In the genomic region with DNA sequence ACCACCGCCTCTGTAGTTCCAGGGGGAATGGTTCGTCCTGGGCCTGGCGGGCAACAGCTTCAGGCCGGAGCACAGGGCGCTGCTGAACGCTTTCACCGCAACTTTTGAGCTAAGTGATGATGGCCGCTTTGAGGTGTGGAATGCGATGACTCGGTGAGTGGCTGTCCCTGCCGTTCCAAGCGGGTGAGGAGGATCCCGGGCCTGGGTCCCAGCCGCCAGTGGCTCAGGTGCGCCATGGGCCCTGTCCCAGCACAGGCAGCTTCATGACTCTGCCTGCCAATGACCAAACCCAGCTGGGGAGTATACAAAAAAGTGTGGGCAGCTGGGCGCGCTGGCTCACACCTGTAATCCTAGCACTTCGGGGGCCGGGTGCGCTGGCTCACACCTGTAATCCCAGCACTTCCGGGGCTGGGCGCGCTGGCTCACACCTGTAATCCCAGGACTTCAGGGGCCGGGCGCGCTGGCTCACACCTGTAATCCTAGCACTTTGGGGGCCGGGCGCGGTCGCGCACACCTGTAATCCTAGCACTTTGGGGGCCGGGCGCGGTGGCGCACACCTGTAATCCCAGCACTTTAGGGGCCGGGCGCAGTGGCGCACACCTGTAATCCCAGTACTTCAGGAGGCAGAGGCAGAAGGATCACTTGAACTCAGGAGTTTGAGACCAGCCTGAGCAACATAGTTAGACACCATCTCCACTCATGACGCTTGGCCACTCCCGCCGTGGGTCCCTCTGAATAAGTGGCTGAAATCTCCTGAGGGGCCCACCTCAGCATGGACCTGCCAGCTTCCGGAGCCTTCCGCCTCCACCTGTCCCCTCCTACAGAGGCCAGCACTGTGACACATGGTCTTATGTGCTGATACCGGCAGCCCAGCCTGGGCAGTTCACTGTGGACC, we compare ENCODE assay signal across 26 cellular contexts. TPM values are rescaled to one million over a fixed set of nuclear protein-coding genes. Genes with fewer than 3 reads are reported as not detected.
"Had no signal": no experiment of that assay in that cellular context is flagged by ENCODE, and none has a peak within 500 bp of the region (broad histone marks: within the 10 kb centered on the region; RNA-seq: fewer than 3 reads in every experiment).

No MANE protein-coding gene starts in this region.

- DNase-seq: activated CD4-positive, alpha-beta T cell treated with anti-CD3 and anti-CD28 coated beads, Interleukin-2, amount 10 ng/mL, durations not matched to agents 7 days and 5 days; activated CD4-positive, CD25-positive, alpha-beta regulatory T cell treated with anti-CD3 and anti-CD28 coated beads, Interleukin-2, amount 50 U/mL, for 72 hours; activated CD8-positive, alpha-beta memory T cell treated with anti-CD3 and anti-CD28 coated beads, Interleukin-2, amount 10 ng/mL, durations not matched to agents 7 days and 5 days; activated CD8-positive, alpha-beta T cell treated with anti-CD3 and anti-CD28 coated beads for 36 hours; activated effector memory CD4-positive, alpha-beta T cell treated with anti-CD3 and anti-CD28 coated beads, Interleukin-2, amount 50 U/mL, for 16 hours; activated naive CD4-positive, alpha-beta T cell treated with anti-CD3 and anti-CD28 coated beads, Interleukin-2, amount 10 ng/mL, durations not matched to agents 7 days and 5 days; activated T-cell treated with anti-CD3 and anti-CD28 coated beads for 4 hours; central memory CD4-positive, alpha-beta T cell; effector memory CD4-positive, alpha-beta T cell; left colon; stimulated activated CD4-positive, alpha-beta T cell treated with anti-CD3 and anti-CD28 coated beads, Interleukin-15, amount 100 ng/mL, for 24 hours; stimulated activated CD8-positive, alpha-beta memory T cell treated with anti-CD3 and anti-CD28 coated beads, Interleukin-4, amount 100 ng/mL, for 48 hours; stimulated activated naive B cell treated with anti-CD40 and anti-IgM and Interleukin-4, amounts not matched to agents 10 μg/mL and 1 μg/mL and 100 μg/mL, for 72 hours; upper lobe of right lung; WERI-Rb-1 had no signal

- H3K27me3 ChIP-seq: neutrophil, pancreas, right lobe of liver, upper lobe of right lung had no signal

- H3K4me3 ChIP-seq: pancreas, right lobe of liver, SK-N-MC, skin epidermis, thoracic aorta, upper lobe of right lung had no signal

- FAIRE-seq: frontal cortex, pancreas had no signal

- H3K9me3 ChIP-seq: neutrophil, pancreas, right lobe of liver, thoracic aorta, upper lobe of right lung had no signal

- H3K4me3 Mint-ChIP-seq: activated CD4-positive, alpha-beta T cell treated with anti-CD3 and anti-CD28 coated beads, Interleukin-2, amount 10 ng/mL, durations not matched to agents 7 days and 5 days; activated CD8-positive, alpha-beta memory T cell treated with anti-CD3 and anti-CD28 coated beads, Interleukin-2, amount 10 ng/mL, durations not matched to agents 7 days and 5 days; activated CD8-positive, alpha-beta T cell treated with anti-CD3 and anti-CD28 coated beads for 36 hours; activated naive CD4-positive, alpha-beta T cell treated with anti-CD3 and anti-CD28 coated beads, Interleukin-2, amount 10 ng/mL, durations not matched to agents 7 days and 5 days; stimulated activated naive B cell treated with anti-CD40 and anti-IgM and Interleukin-4, amounts not matched to agents 10 μg/mL and 1 μg/mL and 100 μg/mL, for 72 hours had no signal

- ATAC-seq: activated CD8-positive, alpha-beta memory T cell treated with anti-CD3 and anti-CD28 coated beads, Interleukin-2, amount 10 ng/mL, durations not matched to agents 7 days and 5 days; activated CD8-positive, alpha-beta T cell treated with anti-CD3 and anti-CD28 coated beads for 36 hours; left colon; naive thymus-derived CD8-positive, alpha-beta T cell; pancreas; right lobe of liver; stimulated activated naive B cell treated with anti-CD40 and anti-IgM and Interleukin-4, amounts not matched to agents 10 μg/mL and 1 μg/mL and 100 μg/mL, for 72 hours; upper lobe of right lung had no signal

- H3K27ac Mint-ChIP-seq: activated CD4-positive, alpha-beta T cell treated with anti-CD3 and anti-CD28 coated beads, Interleukin-2, amount 10 ng/mL, durations not matched to agents 7 days and 5 days; activated CD8-positive, alpha-beta memory T cell treated with anti-CD3 and anti-CD28 coated beads, Interleukin-2, amount 10 ng/mL, durations not matched to agents 7 days and 5 days; activated CD8-positive, alpha-beta T cell treated with anti-CD3 and anti-CD28 coated beads for 36 hours; activated naive CD4-positive, alpha-beta T cell treated with anti-CD3 and anti-CD28 coated beads, Interleukin-2, amount 10 ng/mL, durations not matched to agents 7 days and 5 days; stimulated activated naive B cell treated with anti-CD40 and anti-IgM and Interleukin-4, amounts not matched to agents 10 μg/mL and 1 μg/mL and 100 μg/mL, for 72 hours had no signal

- H3K36me3 ChIP-seq: neutrophil, pancreas, right lobe of liver, thoracic aorta, upper lobe of right lung, WERI-Rb-1 had no signal

- H3K27me3 Mint-ChIP-seq: activated CD4-positive, alpha-beta T cell treated with anti-CD3 and anti-CD28 coated beads, Interleukin-2, amount 10 ng/mL, durations not matched to agents 7 days and 5 days; activated CD8-positive, alpha-beta memory T cell treated with anti-CD3 and anti-CD28 coated beads, Interleukin-2, amount 10 ng/mL, durations not matched to agents 7 days and 5 days; activated CD8-positive, alpha-beta T cell treated with anti-CD3 and anti-CD28 coated beads for 36 hours; naive thymus-derived CD8-positive, alpha-beta T cell had no signal

- H3K27ac ChIP-seq: neutrophil, right lobe of liver, SK-N-MC, thoracic aorta, upper lobe of right lung, WERI-Rb-1 had no signal

RNA-seq across cellular contexts. Expression of a gene that starts 1.1 kb away (rescaled TPM):
- total RNA-seq: dermis microvascular lymphatic vessel endothelial cell, frontal cortex, lung microvascular endothelial cell, pulmonary artery endothelial cell had no signal
- polyA plus RNA-seq: naive thymus-derived CD8-positive, alpha-beta T cell had no signal

RNA-seq across cellular contexts. Expression of a gene that starts 8.1 kb away (rescaled TPM):
- total RNA-seq: frontal cortex, pulmonary artery endothelial cell, thoracic aorta had no signal

RNA-seq across cellular contexts. Expression of a gene that starts 24.2 kb away (rescaled TPM):
- total RNA-seq: activated CD8-positive, alpha-beta T cell treated with anti-CD3 and anti-CD28 coated beads for 36 hours; pulmonary artery endothelial cell had no signal

RNA-seq across cellular contexts. Expression of a gene that starts 29.7 kb away (rescaled TPM):
- total RNA-seq: activated CD8-positive, alpha-beta T cell treated with anti-CD3 and anti-CD28 coated beads for 36 hours; dermis microvascular lymphatic vessel endothelial cell; lung microvascular endothelial cell; pulmonary artery endothelial cell; right lobe of liver; thoracic aorta had no signal
- polyA plus RNA-seq: naive thymus-derived CD8-positive, alpha-beta T cell had no signal
